In genomic region chr2:112794841-112795240, GRCh38 we compare ENCODE assay signal across 1 cellular context.
TF ChIP-seq lines count a peak whose summit lies in the region.

No MANE protein-coding gene starts in this region.

TF ChIP-seq in K562, 482 proteins besides CTCF, POLR2A, EP300 and RAD21 (continued from another document and continues in another):
- TF ChIP-seq, protein P1, sequence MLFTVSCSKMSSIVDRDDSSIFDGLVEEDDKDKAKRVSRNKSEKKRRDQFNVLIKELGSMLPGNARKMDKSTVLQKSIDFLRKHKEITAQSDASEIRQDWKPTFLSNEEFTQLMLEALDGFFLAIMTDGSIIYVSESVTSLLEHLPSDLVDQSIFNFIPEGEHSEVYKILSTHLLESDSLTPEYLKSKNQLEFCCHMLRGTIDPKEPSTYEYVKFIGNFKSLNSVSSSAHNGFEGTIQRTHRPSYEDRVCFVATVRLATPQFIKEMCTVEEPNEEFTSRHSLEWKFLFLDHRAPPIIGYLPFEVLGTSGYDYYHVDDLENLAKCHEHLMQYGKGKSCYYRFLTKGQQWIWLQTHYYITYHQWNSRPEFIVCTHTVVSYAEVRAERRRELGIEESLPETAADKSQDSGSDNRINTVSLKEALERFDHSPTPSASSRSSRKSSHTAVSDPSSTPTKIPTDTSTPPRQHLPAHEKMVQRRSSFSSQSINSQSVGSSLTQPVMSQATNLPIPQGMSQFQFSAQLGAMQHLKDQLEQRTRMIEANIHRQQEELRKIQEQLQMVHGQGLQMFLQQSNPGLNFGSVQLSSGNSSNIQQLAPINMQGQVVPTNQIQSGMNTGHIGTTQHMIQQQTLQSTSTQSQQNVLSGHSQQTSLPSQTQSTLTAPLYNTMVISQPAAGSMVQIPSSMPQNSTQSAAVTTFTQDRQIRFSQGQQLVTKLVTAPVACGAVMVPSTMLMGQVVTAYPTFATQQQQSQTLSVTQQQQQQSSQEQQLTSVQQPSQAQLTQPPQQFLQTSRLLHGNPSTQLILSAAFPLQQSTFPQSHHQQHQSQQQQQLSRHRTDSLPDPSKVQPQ (CRISPR knock-in tag; IDR thresholded peaks at IDR 0.05; ENCODE audit: borderline replicate concordance), result no peak
- TF ChIP-seq ZNF316 (IDR thresholded peaks at IDR 0.05) (no peak), CCAR2 (IDR thresholded peaks at IDR 0.05; ENCODE audit: low read depth, low read length) (no peak), NFRKB (IDR thresholded peaks at IDR 0.05; ENCODE audit: low read depth) (peak; percentile 49), ELF2 (CRISPR knock-in tag; IDR thresholded peaks at IDR 0.05) (no peak), NONO (IDR thresholded peaks at IDR 0.05; ENCODE audit: low read depth in 2 of 2, low read length in 1 of 2) (no peak), ZNF507 (tag; conservative IDR thresholded peaks at IDR 0.05) (no peak), NR2F6 (CRISPR knock-in tag; IDR thresholded peaks at IDR 0.05) (no peak), ZNF75A (CRISPR knock-in tag; IDR thresholded peaks at IDR 0.05) (no peak), ZNF695 (CRISPR knock-in tag; IDR thresholded peaks at IDR 0.05) (no peak), ZNF707 (CRISPR knock-in tag; conservative IDR thresholded peaks at IDR 0.05) (no peak), NR3C1 (CRISPR knock-in tag; IDR thresholded peaks at IDR 0.05) (no peak), GATAD2A (IDR thresholded peaks at IDR 0.05) (no peak), ZFPM2 (CRISPR knock-in tag; IDR thresholded peaks at IDR 0.05) (no peak), BCOR (IDR thresholded peaks at IDR 0.05) (no peak), IRF9 (tag; IDR thresholded peaks at IDR 0.05) (peak; percentile 45), ILF3 (IDR thresholded peaks at IDR 0.05; ENCODE audit: borderline replicate concordance) (no peak), ZNF764 (CRISPR knock-in tag; IDR thresholded peaks at IDR 0.05; ENCODE audit: low read depth) (no peak), CSDE1 (IDR thresholded peaks at IDR 0.05) (no peak), ZNF780A (CRISPR knock-in tag; IDR thresholded peaks at IDR 0.05) (no peak), SNRNP70 (optimal IDR thresholded peaks at IDR 0.05; ENCODE audit: low read depth, low read length) (no peak), ZNF444 (CRISPR knock-in tag; IDR thresholded peaks at IDR 0.05) (no peak), ZNF436 (CRISPR knock-in tag; IDR thresholded peaks at IDR 0.05) (no peak), KHSRP (IDR thresholded peaks at IDR 0.05) (no peak), ZNF785 (CRISPR knock-in tag; IDR thresholded peaks at IDR 0.05) (no peak), TCF7L2 (IDR thresholded peaks at IDR 0.05; ENCODE audit: low read depth, low read length) (no peak), TAL1 (IDR thresholded peaks at IDR 0.05) (no peak), NEUROD1 (IDR thresholded peaks at IDR 0.05; ENCODE audit: borderline replicate concordance, low read depth, low read length, partially characterized antibody) (no peak), CXXC5 (CRISPR knock-in tag; IDR thresholded peaks at IDR 0.05) (peak; percentile 57), CREM (IDR thresholded peaks at IDR 0.05; ENCODE audit: low read depth) (no peak), CBX8 (IDR thresholded peaks at IDR 0.05; ENCODE audit: borderline replicate concordance, extremely low read depth, low read depth, low read length, poor library complexity, severe bottlenecking) (no peak), GABPB2 (CRISPR knock-in tag; conservative IDR thresholded peaks at IDR 0.05) (no peak), CCNT2 (IDR thresholded peaks at IDR 0.05; ENCODE audit: borderline replicate concordance, extremely low read depth, insufficient read length, low read depth, low read length) (no peak), ZNF175 (CRISPR knock-in tag; IDR thresholded peaks at IDR 0.05; ENCODE audit: low read depth) (no peak), BRD9 (IDR thresholded peaks at IDR 0.05; ENCODE audit: low read depth, partially characterized antibody) (no peak), RUNX1 (IDR thresholded peaks at IDR 0.05; ENCODE audit: low read depth) (no peak), TCF7 (IDR thresholded peaks at IDR 0.05; ENCODE audit: borderline replicate concordance) (no peak), ZNF583 (CRISPR knock-in tag; IDR thresholded peaks at IDR 0.05) (peak; percentile 90), HMG20A (CRISPR knock-in tag; conservative IDR thresholded peaks at IDR 0.05) (no peak), KAT2B (IDR thresholded peaks at IDR 0.05; ENCODE audit: low read depth, low read length) (no peak), ZNF740 (CRISPR knock-in tag; IDR thresholded peaks at IDR 0.05) (no peak), ZNF740 (tag; IDR thresholded peaks at IDR 0.05) (0 out of 4 replicates have a peak, but pooled peaks of 1 of the 2 experiments have one; percentile 18), L3MBTL2 (IDR thresholded peaks at IDR 0.05) (no peak), MXI1 (IDR thresholded peaks at IDR 0.05; ENCODE audit: low read depth, low read length) (no peak), RFX1 (IDR thresholded peaks at IDR 0.05) (no peak), NFYB (IDR thresholded peaks at IDR 0.05; ENCODE audit: extremely low read depth, insufficient read length) (no peak), CBFA2T2 (conservative IDR thresholded peaks at IDR 0.05) (no peak), SP2 (IDR thresholded peaks at IDR 0.05; ENCODE audit: extremely low read depth, low read depth, low read length, poor library complexity, severe bottlenecking) (no peak), ZNF12 (CRISPR knock-in tag; IDR thresholded peaks at IDR 0.05) (no peak), YBX1 (IDR thresholded peaks at IDR 0.05) (no peak)
- TF ChIP-seq, protein P2, sequence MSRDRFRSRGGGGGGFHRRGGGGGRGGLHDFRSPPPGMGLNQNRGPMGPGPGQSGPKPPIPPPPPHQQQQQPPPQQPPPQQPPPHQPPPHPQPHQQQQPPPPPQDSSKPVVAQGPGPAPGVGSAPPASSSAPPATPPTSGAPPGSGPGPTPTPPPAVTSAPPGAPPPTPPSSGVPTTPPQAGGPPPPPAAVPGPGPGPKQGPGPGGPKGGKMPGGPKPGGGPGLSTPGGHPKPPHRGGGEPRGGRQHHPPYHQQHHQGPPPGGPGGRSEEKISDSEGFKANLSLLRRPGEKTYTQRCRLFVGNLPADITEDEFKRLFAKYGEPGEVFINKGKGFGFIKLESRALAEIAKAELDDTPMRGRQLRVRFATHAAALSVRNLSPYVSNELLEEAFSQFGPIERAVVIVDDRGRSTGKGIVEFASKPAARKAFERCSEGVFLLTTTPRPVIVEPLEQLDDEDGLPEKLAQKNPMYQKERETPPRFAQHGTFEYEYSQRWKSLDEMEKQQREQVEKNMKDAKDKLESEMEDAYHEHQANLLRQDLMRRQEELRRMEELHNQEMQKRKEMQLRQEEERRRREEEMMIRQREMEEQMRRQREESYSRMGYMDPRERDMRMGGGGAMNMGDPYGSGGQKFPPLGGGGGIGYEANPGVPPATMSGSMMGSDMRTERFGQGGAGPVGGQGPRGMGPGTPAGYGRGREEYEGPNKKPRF (IDR thresholded peaks at IDR 0.05; ENCODE audit: low read depth, low read length), result no peak
- TF ChIP-seq, protein P3, sequence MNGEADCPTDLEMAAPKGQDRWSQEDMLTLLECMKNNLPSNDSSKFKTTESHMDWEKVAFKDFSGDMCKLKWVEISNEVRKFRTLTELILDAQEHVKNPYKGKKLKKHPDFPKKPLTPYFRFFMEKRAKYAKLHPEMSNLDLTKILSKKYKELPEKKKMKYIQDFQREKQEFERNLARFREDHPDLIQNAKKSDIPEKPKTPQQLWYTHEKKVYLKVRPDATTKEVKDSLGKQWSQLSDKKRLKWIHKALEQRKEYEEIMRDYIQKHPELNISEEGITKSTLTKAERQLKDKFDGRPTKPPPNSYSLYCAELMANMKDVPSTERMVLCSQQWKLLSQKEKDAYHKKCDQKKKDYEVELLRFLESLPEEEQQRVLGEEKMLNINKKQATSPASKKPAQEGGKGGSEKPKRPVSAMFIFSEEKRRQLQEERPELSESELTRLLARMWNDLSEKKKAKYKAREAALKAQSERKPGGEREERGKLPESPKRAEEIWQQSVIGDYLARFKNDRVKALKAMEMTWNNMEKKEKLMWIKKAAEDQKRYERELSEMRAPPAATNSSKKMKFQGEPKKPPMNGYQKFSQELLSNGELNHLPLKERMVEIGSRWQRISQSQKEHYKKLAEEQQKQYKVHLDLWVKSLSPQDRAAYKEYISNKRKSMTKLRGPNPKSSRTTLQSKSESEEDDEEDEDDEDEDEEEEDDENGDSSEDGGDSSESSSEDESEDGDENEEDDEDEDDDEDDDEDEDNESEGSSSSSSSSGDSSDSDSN (IDR thresholded peaks at IDR 0.05; ENCODE audit: borderline replicate concordance in 1 of 2, low read depth in 2 of 2, low read length in 2 of 2), result no peak
- TF ChIP-seq, protein P4, sequence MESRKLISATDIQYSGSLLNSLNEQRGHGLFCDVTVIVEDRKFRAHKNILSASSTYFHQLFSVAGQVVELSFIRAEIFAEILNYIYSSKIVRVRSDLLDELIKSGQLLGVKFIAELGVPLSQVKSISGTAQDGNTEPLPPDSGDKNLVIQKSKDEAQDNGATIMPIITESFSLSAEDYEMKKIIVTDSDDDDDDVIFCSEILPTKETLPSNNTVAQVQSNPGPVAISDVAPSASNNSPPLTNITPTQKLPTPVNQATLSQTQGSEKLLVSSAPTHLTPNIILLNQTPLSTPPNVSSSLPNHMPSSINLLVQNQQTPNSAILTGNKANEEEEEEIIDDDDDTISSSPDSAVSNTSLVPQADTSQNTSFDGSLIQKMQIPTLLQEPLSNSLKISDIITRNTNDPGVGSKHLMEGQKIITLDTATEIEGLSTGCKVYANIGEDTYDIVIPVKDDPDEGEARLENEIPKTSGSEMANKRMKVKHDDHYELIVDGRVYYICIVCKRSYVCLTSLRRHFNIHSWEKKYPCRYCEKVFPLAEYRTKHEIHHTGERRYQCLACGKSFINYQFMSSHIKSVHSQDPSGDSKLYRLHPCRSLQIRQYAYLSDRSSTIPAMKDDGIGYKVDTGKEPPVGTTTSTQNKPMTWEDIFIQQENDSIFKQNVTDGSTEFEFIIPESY (CRISPR knock-in tag; IDR thresholded peaks at IDR 0.05), result no peak
- TF ChIP-seq, protein P5, sequence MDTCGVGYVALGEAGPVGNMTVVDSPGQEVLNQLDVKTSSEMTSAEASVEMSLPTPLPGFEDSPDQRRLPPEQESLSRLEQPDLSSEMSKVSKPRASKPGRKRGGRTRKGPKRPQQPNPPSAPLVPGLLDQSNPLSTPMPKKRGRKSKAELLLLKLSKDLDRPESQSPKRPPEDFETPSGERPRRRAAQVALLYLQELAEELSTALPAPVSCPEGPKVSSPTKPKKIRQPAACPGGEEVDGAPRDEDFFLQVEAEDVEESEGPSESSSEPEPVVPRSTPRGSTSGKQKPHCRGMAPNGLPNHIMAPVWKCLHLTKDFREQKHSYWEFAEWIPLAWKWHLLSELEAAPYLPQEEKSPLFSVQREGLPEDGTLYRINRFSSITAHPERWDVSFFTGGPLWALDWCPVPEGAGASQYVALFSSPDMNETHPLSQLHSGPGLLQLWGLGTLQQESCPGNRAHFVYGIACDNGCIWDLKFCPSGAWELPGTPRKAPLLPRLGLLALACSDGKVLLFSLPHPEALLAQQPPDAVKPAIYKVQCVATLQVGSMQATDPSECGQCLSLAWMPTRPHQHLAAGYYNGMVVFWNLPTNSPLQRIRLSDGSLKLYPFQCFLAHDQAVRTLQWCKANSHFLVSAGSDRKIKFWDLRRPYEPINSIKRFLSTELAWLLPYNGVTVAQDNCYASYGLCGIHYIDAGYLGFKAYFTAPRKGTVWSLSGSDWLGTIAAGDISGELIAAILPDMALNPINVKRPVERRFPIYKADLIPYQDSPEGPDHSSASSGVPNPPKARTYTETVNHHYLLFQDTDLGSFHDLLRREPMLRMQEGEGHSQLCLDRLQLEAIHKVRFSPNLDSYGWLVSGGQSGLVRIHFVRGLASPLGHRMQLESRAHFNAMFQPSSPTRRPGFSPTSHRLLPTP (IDR thresholded peaks at IDR 0.05; ENCODE audit: borderline replicate concordance, extremely low read depth, insufficient read length), result no peak
- TF ChIP-seq, protein P6, sequence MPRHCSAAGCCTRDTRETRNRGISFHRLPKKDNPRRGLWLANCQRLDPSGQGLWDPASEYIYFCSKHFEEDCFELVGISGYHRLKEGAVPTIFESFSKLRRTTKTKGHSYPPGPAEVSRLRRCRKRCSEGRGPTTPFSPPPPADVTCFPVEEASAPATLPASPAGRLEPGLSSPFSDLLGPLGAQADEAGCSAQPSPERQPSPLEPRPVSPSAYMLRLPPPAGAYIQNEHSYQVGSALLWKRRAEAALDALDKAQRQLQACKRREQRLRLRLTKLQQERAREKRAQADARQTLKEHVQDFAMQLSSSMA (CRISPR knock-in tag; IDR thresholded peaks at IDR 0.05), result no peak
- TF ChIP-seq, protein P7, sequence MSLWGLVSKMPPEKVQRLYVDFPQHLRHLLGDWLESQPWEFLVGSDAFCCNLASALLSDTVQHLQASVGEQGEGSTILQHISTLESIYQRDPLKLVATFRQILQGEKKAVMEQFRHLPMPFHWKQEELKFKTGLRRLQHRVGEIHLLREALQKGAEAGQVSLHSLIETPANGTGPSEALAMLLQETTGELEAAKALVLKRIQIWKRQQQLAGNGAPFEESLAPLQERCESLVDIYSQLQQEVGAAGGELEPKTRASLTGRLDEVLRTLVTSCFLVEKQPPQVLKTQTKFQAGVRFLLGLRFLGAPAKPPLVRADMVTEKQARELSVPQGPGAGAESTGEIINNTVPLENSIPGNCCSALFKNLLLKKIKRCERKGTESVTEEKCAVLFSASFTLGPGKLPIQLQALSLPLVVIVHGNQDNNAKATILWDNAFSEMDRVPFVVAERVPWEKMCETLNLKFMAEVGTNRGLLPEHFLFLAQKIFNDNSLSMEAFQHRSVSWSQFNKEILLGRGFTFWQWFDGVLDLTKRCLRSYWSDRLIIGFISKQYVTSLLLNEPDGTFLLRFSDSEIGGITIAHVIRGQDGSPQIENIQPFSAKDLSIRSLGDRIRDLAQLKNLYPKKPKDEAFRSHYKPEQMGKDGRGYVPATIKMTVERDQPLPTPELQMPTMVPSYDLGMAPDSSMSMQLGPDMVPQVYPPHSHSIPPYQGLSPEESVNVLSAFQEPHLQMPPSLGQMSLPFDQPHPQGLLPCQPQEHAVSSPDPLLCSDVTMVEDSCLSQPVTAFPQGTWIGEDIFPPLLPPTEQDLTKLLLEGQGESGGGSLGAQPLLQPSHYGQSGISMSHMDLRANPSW (CRISPR knock-in tag; IDR thresholded peaks at IDR 0.05), result no peak
